In the genomic region with DNA sequence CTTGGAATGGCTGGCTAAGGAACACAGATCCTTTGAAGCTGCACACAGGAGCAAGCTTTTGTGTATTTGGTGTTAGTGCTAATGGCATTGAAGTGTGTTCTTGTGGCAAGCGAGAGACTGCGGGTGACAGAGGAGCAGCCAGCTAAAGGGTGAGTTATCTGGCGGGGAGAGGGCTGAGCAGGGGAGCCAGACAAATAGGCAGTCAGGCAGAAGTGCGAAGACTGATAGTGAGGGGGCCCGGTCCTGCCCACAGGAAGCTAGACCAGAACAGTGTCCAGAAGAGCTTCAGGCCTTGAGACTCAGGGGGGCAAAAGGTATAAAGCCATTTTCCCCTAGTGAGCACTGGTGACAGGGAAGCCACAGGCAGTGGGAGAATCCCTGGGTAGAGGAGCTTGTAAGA, we compare ENCODE assay signal across 24 cellular contexts. TPM values are rescaled to one million over a fixed set of nuclear protein-coding genes. Genes with fewer than 3 reads are reported as not detected.
"Had no signal": no experiment of that assay in that cellular context is flagged by ENCODE, and none has a peak within 500 bp of the region (broad histone marks: within the 10 kb centered on the region; RNA-seq: fewer than 3 reads in every experiment).

No MANE protein-coding gene starts in this region.

- H3K27me3 ChIP-seq: MG63, SJSA1 had no signal

- H3K4me1 ChIP-seq: SJSA1 had no signal

- DNase-seq: IMR-90, Karpas-422, KG1, MG63, NCI-H1092, NCI-H1105 treated with DMSO at 0.1 percent for 48 hours, NCI-H1417 treated with DMSO at 0.1 percent for 48 hours, NCI-H146, NCI-H1694 treated with DMSO at 0.1 percent for 48 hours, NCI-H1930, NCI-H2081, NCI-H2107, NCI-H226, NCI-H446, NCI-H510A, NCI-H524 treated with DMSO at 0.1 percent for 48 hours, NCI-H69, NCI-H774, Right ventricle myocardium superior, RPMI8226, SIG-M5 had no signal

- H3K36me3 ChIP-seq: MG63, SJSA1 had no signal

- H3K27ac ChIP-seq: SJSA1, SK-N-MC had no signal

- H3K4me3 ChIP-seq: MG63, SJSA1, SK-N-MC had no signal

- ATAC-seq: HepG2 had no signal

- H3K9me3 ChIP-seq: MG63, SJSA1 had no signal

RNA-seq across cellular contexts. Expression of a gene that starts 49.6 kb away (rescaled TPM):
- total RNA-seq: HepG2 had no signal
